Comparison of ENCODE assay signal across 18 cellular contexts in genomic region chr2:127577208-127577475, GRCh38. TPM values are rescaled to one million over a fixed set of nuclear protein-coding genes. Genes with fewer than 3 reads are reported as not detected.
A peak's percentile ranks its signal among the peaks of the same experiment; 100 is the strongest.
DNase-seq lines count a peak whose midpoint lies in the region; ATAC-seq, FAIRE-seq and TF ChIP-seq lines count a peak whose summit lies in the region.
"Had no signal": no experiment of that assay in that cellular context is flagged by ENCODE, and none has a peak within 500 bp of the region (broad histone marks: within the 10 kb centered on the region; RNA-seq: fewer than 3 reads in every experiment).

No MANE protein-coding gene starts in this region.

- H3K4me2 ChIP-seq in HepG2 (ENCODE audit: low read depth, low read length): no peak overlapping the region

- H3K27ac ChIP-seq in HepG2 (ENCODE audit: extremely low read length, insufficient read depth, low read length): no peak overlapping the region
- no peak overlapping the region for H3K27ac ChIP-seq in right lobe of liver
- H3K27ac ChIP-seq in caudate nucleus (ENCODE audit: low read depth, low read length): no peak overlapping the region
- H3K27ac ChIP-seq: Peyer's patch had no signal

- no peak for TF ChIP-seq EP300 in HepG2 (IDR thresholded peaks at IDR 0.05; ENCODE audit: low read depth in 2 of 2, low read length in 2 of 2)
- no peak for TF ChIP-seq EP300 in HepG2 (CRISPR knock-in tag; IDR thresholded peaks at IDR 0.05; ENCODE audit: borderline replicate concordance)

- no peaks in the 10 kb centered on the region for H3K36me3 ChIP-seq in HepG2 (replicated peaks in 1 of 2; ENCODE audit: control insufficient read depth in 1 of 2, insufficient read depth in 2 of 2, low read length in 2 of 2)
- H3K36me3 ChIP-seq in right lobe of liver: no peaks in the 10 kb centered on the region
- H3K36me3 ChIP-seq: BE2C had no signal

- no peaks in the 10 kb centered on the region for H3K9me3 Mint-ChIP-seq in memory B cell
- H3K9me3 Mint-ChIP-seq in HFFc6: no peaks in the 10 kb centered on the region
- H3K9me3 Mint-ChIP-seq: CD8-positive, alpha-beta memory T cell; H9 had no signal

- peaks cover 8 to 83% of the 10 kb centered on the region in 2 experiments for H3K27me3 ChIP-seq in HepG2 (ENCODE audit: control insufficient read depth in 1 of 2, insufficient read depth in 2 of 2, low read length in 2 of 2)
- no peaks in the 10 kb centered on the region for H3K27me3 ChIP-seq in right lobe of liver
- H3K27me3 ChIP-seq: BE2C, Peyer's patch had no signal

- H3K9me3 ChIP-seq in HepG2 (ENCODE audit: low read length) (no peaks in the 10 kb centered on the region), right lobe of liver (no peaks in the 10 kb centered on the region), T-helper 17 cell (ENCODE audit: control insufficient read depth, low read length, poor library complexity, severe bottlenecking) (no peaks in the 10 kb centered on the region)
- H3K9me3 ChIP-seq: BE2C, Peyer's patch had no signal

- H3K79me2 ChIP-seq in HepG2 (ENCODE audit: insufficient read depth, low read length): no peaks in the 10 kb centered on the region

- H2AFZ ChIP-seq in HepG2 (ENCODE audit: low read length): no peak overlapping the region

- H3K27ac Mint-ChIP-seq in T-helper 17 cell (no peak overlapping the region), memory B cell (peak overlapping the region; percentile 60), HFFc6 (no peak overlapping the region)
- H3K27ac Mint-ChIP-seq: CD8-positive, alpha-beta memory T cell; H9 had no signal

- peaks cover 36% of the 10 kb centered on the region for H3K27me3 Mint-ChIP-seq in T-helper 17 cell
- H3K27me3 Mint-ChIP-seq in memory B cell: no peaks in the 10 kb centered on the region
- H3K27me3 Mint-ChIP-seq in HFFc6 (ENCODE audit: insufficient read depth): peaks cover 13% of the 10 kb centered on the region

- no peak for DNase-seq in HepG2 (ENCODE audit: low spot score)
- DNase-seq in right lobe of liver: no peak
- no peak for DNase-seq in T-helper 17 cell
- no peak for DNase-seq in memory B cell (ENCODE audit: low spot score in 2 of 2)
- DNase-seq in ureter (ENCODE audit: low spot score): peak; percentile 23
- DNase-seq in caudate nucleus (lab: John Stamatoyannopoulos, UW): no peak
- DNase-seq in HFFc6: no peak
- DNase-seq: BE2C; CD8-positive, alpha-beta memory T cell; Kasumi-1; NCI-H1930; NCI-H2171; NCI-H446 treated with DMSO at 0.1 percent for 48 hours; NCI-H748 treated with DMSO at 0.1 percent for 48 hours; Right ventricle myocardium superior had no signal

- no peaks in the 10 kb centered on the region for H4K20me1 ChIP-seq in HepG2 (ENCODE audit: insufficient read depth, low read length)

- no peak for TF ChIP-seq RAD21 in HepG2 (CRISPR knock-in tag; IDR thresholded peaks at IDR 0.05)

- TF ChIP-seq POLR2A in HepG2 (IDR thresholded peaks at IDR 0.05; ENCODE audit: insufficient read depth in 1 of 2, low read depth in 2 of 2, low read length in 2 of 2): no peak
- TF ChIP-seq POLR2A in right lobe of liver (IDR thresholded peaks at IDR 0.05): no peak

- H3K4me1 Mint-ChIP-seq in T-helper 17 cell (peaks cover 9% of the 10 kb centered on the region), memory B cell (peaks cover 36% of the 10 kb centered on the region), HFFc6 (ENCODE audit: low read depth) (peaks cover 23% of the 10 kb centered on the region)

- FAIRE-seq in HepG2 (lab: Jason Lieb, UNC): no peak

- 33% methylated on average over 2 of the region's 2 CpGs for WGBS in HepG2 (ENCODE audit: low lambda C conversion rate)
- 33% methylated on average over 2 of the region's 2 CpGs for WGBS in right lobe of liver (ENCODE audit: insufficient coverage, low coverage, low lambda C conversion rate, missing lambda C conversion rate)

- POLR2A ChIA-PET in HepG2 (lab: Yijun Ruan, JAX): no interaction called here

- in situ Hi-C loops in HepG2 (cut with HindIII; ENCODE audit: extremely low pct_ligation_motif_present, low pct_unique_long_range_greater_than_20kb): no loop called here

- intact Hi-C loops in HepG2 (cut with micrococcal nuclease; ENCODE audit: unreplicated experiment) (no loop called here), right lobe of liver (cut with DNase I) (no loop called here)

- H3K4me3 Mint-ChIP-seq in T-helper 17 cell (peak overlapping the region; percentile 57), memory B cell (peak overlapping the region; percentile 66), HFFc6 (no peak overlapping the region)
- H3K4me3 Mint-ChIP-seq: CD8-positive, alpha-beta memory T cell; H9 had no signal

- no TSS peak for BruUV-seq in HepG2 (replicated peaks; lab: Mats Ljungman, UMichigan)

- CTCF ChIA-PET in HepG2 (lab: Yijun Ruan, JAX; ENCODE audit: low intra/inter-chr PET ratio, low total read pairs): no interaction called here

- peak; percentile 26 for ATAC-seq in HepG2
- no peak for ATAC-seq in right lobe of liver
- no peak for ATAC-seq in T-helper 17 cell
- ATAC-seq in memory B cell (ENCODE audit: low read depth): no peak
- ATAC-seq in GM18511 (IDR thresholded peaks at IDR 0.05; ENCODE audit: unreplicated experiment): no peak

- no peak overlapping the region for H3K4me3 ChIP-seq in HepG2 (replicated peaks in 1 of 3; ENCODE audit: insufficient read depth in 1 of 3, low read depth in 2 of 3, low read length in 3 of 3)
- H3K4me3 ChIP-seq in right lobe of liver: no peak overlapping the region
- H3K4me3 ChIP-seq: Peyer's patch had no signal

- H3K4me1 ChIP-seq in HepG2 (ENCODE audit: insufficient read depth, low read length) (no peaks in the 10 kb centered on the region), right lobe of liver (no peaks in the 10 kb centered on the region)
- H3K4me1 ChIP-seq: BE2C had no signal

- no peak for TF ChIP-seq CTCF in HepG2 (CRISPR knock-in tag; IDR thresholded peaks at IDR 0.05)
- TF ChIP-seq CTCF in right lobe of liver (IDR thresholded peaks at IDR 0.05): no peak
- TF ChIP-seq CTCF in HFFc6 (IDR thresholded peaks at IDR 0.05): no peak

- H3K36me3 Mint-ChIP-seq in T-helper 17 cell (ENCODE audit: low read depth): no peaks in the 10 kb centered on the region
- no peaks in the 10 kb centered on the region for H3K36me3 Mint-ChIP-seq in memory B cell
- no peaks in the 10 kb centered on the region for H3K36me3 Mint-ChIP-seq in HFFc6 (ENCODE audit: low read depth)
- H3K36me3 Mint-ChIP-seq: CD8-positive, alpha-beta memory T cell had no signal

- no peak overlapping the region for H3K9ac ChIP-seq in HepG2 (ENCODE audit: insufficient read depth, low read depth, low read length)

RNA-seq across cellular contexts. Expression of gene MYO7B, which starts 41.7 kb away (rescaled TPM):
- total RNA-seq in HepG2 (2016; rRNA removed; fragmentation: Illumina TruSeq; extraction: Trizol): not detected in 2 replicates
- not detected in 2 replicates for total RNA-seq in HepG2 (2016; cell fraction: cytosol; rRNA removed; fragmentation: Illumina TruSeq; extraction: Trizol; ENCODE audit: low read depth)
- not detected in 2 replicates for total RNA-seq in HepG2 (2016; cell fraction: insoluble cytoplasmic fraction; rRNA removed; fragmentation: Illumina TruSeq; extraction: Trizol)
- total RNA-seq in HepG2 (2016; cell fraction: membrane; rRNA removed; fragmentation: Illumina TruSeq; extraction: Trizol): not detected in 2 replicates
- total RNA-seq in HepG2 (2016; cell fraction: nucleus; rRNA removed; fragmentation: Illumina TruSeq; extraction: Trizol): not detected in 2 replicates
- 0.03 TPM in 1 of 2 replicates, not detected in the other for polyA plus RNA-seq in HepG2 (2011; rRNA removed)
- 0.01 TPM in 1 of 2 replicates, not detected in the other for polyA plus RNA-seq in HepG2 (2011; cell fraction: cytosol; rRNA removed)
- 0.11 and 0.12 TPM in 2 replicates for polyA plus RNA-seq in HepG2 (2011; cell fraction: nucleus; rRNA removed)
- not detected in 2 replicates for polyA plus RNA-seq in HepG2 (2012)
- polyA plus RNA-seq in HepG2 (2016; cell fraction: cytosol; fragmentation: Illumina TruSeq; extraction: Trizol; ENCODE audit: low read depth): not detected in 2 replicates
- polyA plus RNA-seq in HepG2 (2016; cell fraction: insoluble cytoplasmic fraction; fragmentation: Illumina TruSeq; extraction: Trizol; ENCODE audit: low read depth): not detected in 2 replicates
- not detected in 2 replicates for polyA plus RNA-seq in HepG2 (2016; cell fraction: membrane; fragmentation: Illumina TruSeq; extraction: Trizol; ENCODE audit: low read depth)
- polyA plus RNA-seq in HepG2 (2016; cell fraction: nucleus; fragmentation: Illumina TruSeq; extraction: Trizol; ENCODE audit: insufficient read depth, low read depth): not detected in 2 replicates
- polyA minus RNA-seq in HepG2 (2011; rRNA and poly(A)+ RNA removed; ENCODE audit: low replicate concordance): 0.02 TPM in 1 of 2 replicates, not detected in the other
- polyA minus RNA-seq in HepG2 (2011; cell fraction: cytosol; rRNA and poly(A)+ RNA removed): not detected in 2 replicates
- polyA minus RNA-seq in HepG2 (2011; cell fraction: nucleus; rRNA and poly(A)+ RNA removed): not detected in 2 replicates
- total RNA-seq in right lobe of liver: 1 to 10 TPM in 2 of 6 experiments, under 1 TPM in 3, not detected in 1; 0.21 to 2.7 (median 0.37) TPM
- under 1 TPM; 0.23 to 0.75 TPM for total RNA-seq in T-helper 17 cell
- 0.78 TPM for total RNA-seq in ureter
- 1 to 10 TPM in 2 of 6 experiments, under 1 TPM in 4; 0.74 to 1.3 (median 0.98) TPM for total RNA-seq in HFFc6 (2021; fragmentation: NEBNext Ultra II Directional; extraction: Animal tissue kit (Norgen Biotek cat#: 25700))
- total RNA-seq: CD8-positive, alpha-beta memory T cell; H9 had no signal
- polyA plus RNA-seq: CD8-positive, alpha-beta memory T cell had no signal

RNA-seq across cellular contexts. Expression of gene IWS1, which starts 50.9 kb away (rescaled TPM):
- 62.3 and 90.2 TPM in 2 replicates for total RNA-seq in HepG2 (2016; rRNA removed; fragmentation: Illumina TruSeq; extraction: Trizol)
- total RNA-seq in HepG2 (2016; cell fraction: cytosol; rRNA removed; fragmentation: Illumina TruSeq; extraction: Trizol; ENCODE audit: low read depth): 6.7 and 7.7 TPM in 2 replicates
- 62.9 and 85.5 TPM in 2 replicates for total RNA-seq in HepG2 (2016; cell fraction: insoluble cytoplasmic fraction; rRNA removed; fragmentation: Illumina TruSeq; extraction: Trizol)
- 17.1 and 18.1 TPM in 2 replicates for total RNA-seq in HepG2 (2016; cell fraction: membrane; rRNA removed; fragmentation: Illumina TruSeq; extraction: Trizol)
- 52.7 and 54.8 TPM in 2 replicates for total RNA-seq in HepG2 (2016; cell fraction: nucleus; rRNA removed; fragmentation: Illumina TruSeq; extraction: Trizol)
- 25.7 and 28.9 TPM in 2 replicates for polyA plus RNA-seq in HepG2 (2011; rRNA removed)
- 16.1 and 24.8 TPM in 2 replicates for polyA plus RNA-seq in HepG2 (2011; cell fraction: cytosol; rRNA removed)
- polyA plus RNA-seq in HepG2 (2011; cell fraction: nucleus; rRNA removed): 17.9 and 22.5 TPM in 2 replicates
- 43.1 and 48.6 TPM in 2 replicates for polyA plus RNA-seq in HepG2 (2012)
- polyA plus RNA-seq in HepG2 (2016; cell fraction: cytosol; fragmentation: Illumina TruSeq; extraction: Trizol; ENCODE audit: low read depth): 4.3 and 4.7 TPM in 2 replicates
- polyA plus RNA-seq in HepG2 (2016; cell fraction: insoluble cytoplasmic fraction; fragmentation: Illumina TruSeq; extraction: Trizol; ENCODE audit: low read depth): 87.1 and 88.3 TPM in 2 replicates
- 9.9 and 10.2 TPM in 2 replicates for polyA plus RNA-seq in HepG2 (2016; cell fraction: membrane; fragmentation: Illumina TruSeq; extraction: Trizol; ENCODE audit: low read depth)
- 60.9 and 64.3 TPM in 2 replicates for polyA plus RNA-seq in HepG2 (2016; cell fraction: nucleus; fragmentation: Illumina TruSeq; extraction: Trizol; ENCODE audit: insufficient read depth, low read depth)
- polyA minus RNA-seq in HepG2 (2011; rRNA and poly(A)+ RNA removed; ENCODE audit: low replicate concordance): 7.4 and 11.6 TPM in 2 replicates
- 28.7 and 30.0 TPM in 2 replicates for polyA minus RNA-seq in HepG2 (2011; cell fraction: cytosol; rRNA and poly(A)+ RNA removed)
- 43.5 and 63.2 TPM in 2 replicates for polyA minus RNA-seq in HepG2 (2011; cell fraction: nucleus; rRNA and poly(A)+ RNA removed)
- 10 to 100 TPM; 15.7 to 27.9 (median 20.1) TPM for total RNA-seq in right lobe of liver
- total RNA-seq in T-helper 17 cell: 10 to 100 TPM; 26.4 TPM
- total RNA-seq in ureter: 43.5 TPM
- total RNA-seq in HFFc6 (2021; fragmentation: NEBNext Ultra II Directional; extraction: Animal tissue kit (Norgen Biotek cat#: 25700)): 10 to 100 TPM; 34.7 to 44.6 (median 38.3) TPM
